Comparison of ENCODE assay signal across 8 cellular contexts in the genomic region with DNA sequence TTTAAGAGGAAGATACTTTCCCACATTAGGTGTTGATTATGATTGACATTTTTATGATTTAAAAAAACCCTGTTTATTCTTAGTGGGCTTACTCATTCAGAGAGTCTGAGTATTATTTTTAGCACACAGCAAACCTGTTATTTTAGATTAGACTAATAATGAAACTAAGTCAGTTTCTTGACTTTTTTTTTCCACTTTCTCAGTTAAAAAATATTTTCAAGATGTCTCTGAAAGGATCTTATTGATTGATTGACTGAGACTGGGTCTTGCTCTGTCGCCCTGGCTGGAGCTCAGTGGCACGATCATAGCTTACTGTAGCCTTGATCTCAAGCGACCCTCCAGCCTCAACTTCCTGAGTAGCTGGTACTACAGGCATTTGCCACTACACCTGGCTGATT. TPM values are rescaled to one million over a fixed set of nuclear protein-coding genes. Genes with fewer than 3 reads are reported as not detected.
DNase-seq lines count a peak whose midpoint lies in the region; ATAC-seq and TF ChIP-seq lines count a peak whose summit lies in the region.
"Had no signal": no experiment of that assay in that cellular context is flagged by ENCODE, and none has a peak within 500 bp of the region (broad histone marks: within the 10 kb centered on the region; RNA-seq: fewer than 3 reads in every experiment).

No MANE protein-coding gene starts in this region.

- no peak overlapping the region for H2AK5ac ChIP-seq in H9 (ENCODE audit: insufficient read length, low read length)

- no peak overlapping the region for H2BK5ac ChIP-seq in H9 (ENCODE audit: insufficient read length, low read length)

- H3K27me3 ChIP-seq in H9 (ENCODE audit: insufficient read depth, low read length) (no peaks in the 10 kb centered on the region), Karpas-422 (ENCODE audit: low read length) (no peaks in the 10 kb centered on the region)

- no peak overlapping the region for H4K8ac ChIP-seq in H9 (replicated peaks; ENCODE audit: insufficient read length, low read depth, low read length)

- H3K14ac ChIP-seq in H9 (ENCODE audit: insufficient read depth, low read length): no peak overlapping the region

- H3K4me3 Mint-ChIP-seq in memory B cell (peak overlapping the region; percentile 72), H9 (no peak overlapping the region)

- no peak overlapping the region for H3K4ac ChIP-seq in H9 (ENCODE audit: low read depth, low read length)

- DNase-seq in memory B cell (ENCODE audit: low spot score in 2 of 2): no peak
- no peak for DNase-seq in H9
- no peak for DNase-seq in KG1 (lab: John Stamatoyannopoulos, UW)
- DNase-seq in Karpas-422: no peak
- DNase-seq: NCI-H187 treated with DMSO at 0.1 percent for 48 hours had no signal

- H2BK15ac ChIP-seq in H9 (ENCODE audit: low read depth, low read length): no peak overlapping the region

- H3K9me3 Mint-ChIP-seq in memory B cell (peaks cover 14% of the 10 kb centered on the region), H9 (peaks cover 27 to 34% of the 10 kb centered on the region in 2 experiments)

- no peak for TF ChIP-seq CTCF in H9 (conservative IDR thresholded peaks at IDR 0.05)

- ATAC-seq in GM18907 (IDR thresholded peaks at IDR 0.05; ENCODE audit: unreplicated experiment): peak; percentile 62
- ATAC-seq in GM21723 (IDR thresholded peaks at IDR 0.05; ENCODE audit: unreplicated experiment): peak; percentile 53
- ATAC-seq in HG03571 (IDR thresholded peaks at IDR 0.05; ENCODE audit: unreplicated experiment): peak; percentile 40
- peak; percentile 9 for ATAC-seq in memory B cell (ENCODE audit: low read depth)

- no peaks in the 10 kb centered on the region for H3K9me2 ChIP-seq in Karpas-422 (replicated peaks; ENCODE audit: insufficient read depth, low read length)

- no peaks in the 10 kb centered on the region for H3K79me2 ChIP-seq in H9 (ENCODE audit: insufficient read depth, low read length)
- H3K79me2 ChIP-seq in Karpas-422 (ENCODE audit: low read length): no peaks in the 10 kb centered on the region

- no peak overlapping the region for H4K91ac ChIP-seq in H9 (ENCODE audit: insufficient read length, low read depth, low read length)

- H2BK12ac ChIP-seq in H9 (ENCODE audit: insufficient read length, low read depth, low read length): no peak overlapping the region

- peaks cover 60% of the 10 kb centered on the region for H3K4me1 Mint-ChIP-seq in memory B cell
- H3K4me1 Mint-ChIP-seq in H9: peaks cover 25 to 31% of the 10 kb centered on the region in 2 experiments

- H3K9ac ChIP-seq in H9 (ENCODE audit: extremely low read depth, insufficient read length, low read length) (no peak overlapping the region), Karpas-422 (ENCODE audit: low read length) (no peak overlapping the region)

- WGBS in H9 (ENCODE audit: extremely low coverage, insufficient read length, low lambda C conversion rate): no CpG with 5 or more reads among the region's 3 CpGs

- H3K56ac ChIP-seq in H9 (ENCODE audit: insufficient read length, low read depth, low read length): no peak overlapping the region

- H3K79me1 ChIP-seq in H9 (ENCODE audit: insufficient read depth, low read depth, low read length, poor library complexity, severe bottlenecking): no peaks in the 10 kb centered on the region

- no peak overlapping the region for H2AFZ ChIP-seq in H9 (ENCODE audit: low read length)
- no peak overlapping the region for H2AFZ ChIP-seq in Karpas-422 (ENCODE audit: low read length)

- H3K27me3 Mint-ChIP-seq in memory B cell (no peaks in the 10 kb centered on the region), H9 (ENCODE audit: low read depth) (no peaks in the 10 kb centered on the region; the same call in 1 of the 2 replicates)

- no peak overlapping the region for H4K5ac ChIP-seq in H9 (ENCODE audit: insufficient read length, low read depth, low read length)

- H3K27ac ChIP-seq in H9 (ENCODE audit: insufficient read length, low read depth, low read length) (no peak overlapping the region), Karpas-422 (ENCODE audit: low read length) (no peak overlapping the region)

- no peak overlapping the region for H3K4me2 ChIP-seq in H9 (ENCODE audit: insufficient read depth, insufficient read length, low read length)
- H3K4me2 ChIP-seq in Karpas-422 (ENCODE audit: low read depth, low read length, poor library complexity, severe bottlenecking): no peak overlapping the region

- no peak overlapping the region for H3K4me3 ChIP-seq in Karpas-422 (ENCODE audit: low read length)

- no peak overlapping the region for H3K23ac ChIP-seq in H9 (ENCODE audit: insufficient read length, low read depth, low read length)

- H4K20me1 ChIP-seq in H9 (ENCODE audit: control insufficient read depth, insufficient read depth, insufficient read length) (no peaks in the 10 kb centered on the region), Karpas-422 (ENCODE audit: insufficient read depth, low read depth, low read length) (no peaks in the 10 kb centered on the region)

- no peak overlapping the region for H2BK120ac ChIP-seq in H9 (ENCODE audit: low read depth, low read length, poor library complexity, severe bottlenecking)

- H3K9me3 ChIP-seq in H9 (ENCODE audit: control insufficient read depth, low read depth, low read length) (no peaks in the 10 kb centered on the region), Karpas-422 (ENCODE audit: low read length) (peaks cover 6% of the 10 kb centered on the region; the same call in 1 of the 2 replicates)

- H3K4me1 ChIP-seq in H9 (ENCODE audit: insufficient read depth, low read length): peaks cover 3% of the 10 kb centered on the region; the same call in 1 of the 2 replicates
- H3K4me1 ChIP-seq in Karpas-422 (ENCODE audit: low read length): peaks cover 6% of the 10 kb centered on the region

- H3K36me3 Mint-ChIP-seq in memory B cell (peaks cover 17% of the 10 kb centered on the region), H9 (ENCODE audit: insufficient read depth in 1 of 3, low read depth in 3 of 3) (peaks cover 11 to 25% (median 14%) of the 10 kb centered on the region in 3 experiments)

- H3K36me3 ChIP-seq in Karpas-422 (ENCODE audit: insufficient read depth, low read length): no peaks in the 10 kb centered on the region

- no peak overlapping the region for H2BK20ac ChIP-seq in H9 (ENCODE audit: low read depth, low read length, poor library complexity, severe bottlenecking)

- H3T11ph ChIP-seq in H9 (ENCODE audit: low read length): no peak overlapping the region

- no peaks in the 10 kb centered on the region for H3K23me2 ChIP-seq in H9 (ENCODE audit: insufficient read length, low read depth, low read length, poor library complexity, severe bottlenecking)

- H3K18ac ChIP-seq in H9 (ENCODE audit: insufficient read length, low read depth, low read length): no peak overlapping the region

- H3K27ac Mint-ChIP-seq in memory B cell: peak overlapping the region; percentile 98
- no peak overlapping the region for H3K27ac Mint-ChIP-seq in H9

RNA-seq across cellular contexts. Expression of a gene that starts 20.4 kb away (rescaled TPM):
- total RNA-seq in H9 (2021): 108 and 111 TPM in 2 replicates
- total RNA-seq in Karpas-422 (2014; rRNA removed; shearing (Covaris generic); ENCODE audit: low replicate concordance): 2.5 and 5.6 TPM in 2 replicates

RNA-seq across cellular contexts. Expression of a gene that starts 54.3 kb away (rescaled TPM):
- 11.1 and 11.4 TPM in 2 replicates for total RNA-seq in H9 (2021)
- total RNA-seq in Karpas-422 (2014; rRNA removed; shearing (Covaris generic); ENCODE audit: low replicate concordance): 0.97 and 1.4 TPM in 2 replicates

Comparison
In these comparisons a context has a peak if more than half of its experiments do, and no peak if none do; other contexts are left out.
1. ATAC-seq: peak in every context shown above with its lines; median percentile 62 in GM18907; 53 in GM21723; 40 in HG03571; 9 in memory B cell.
2. RNA of a gene that starts 20.4 kb away (total RNA-seq): 108 to 111 TPM in H9; 2.5 to 5.6 TPM in Karpas-422; every median in the first group is over 10 times any median in the second.